Comparison of ENCODE assay signal across 1 cellular context in genomic region chr14:24959791-24960331, GRCh38.
A peak's percentile ranks its signal among the peaks of the same experiment; 100 is the strongest.
TF ChIP-seq lines count a peak whose summit lies in the region.

No MANE protein-coding gene starts in this region.

TF ChIP-seq in HepG2, 621 proteins besides CTCF, POLR2A, EP300 and RAD21 (continued from another document and continues in another):
- TF ChIP-seq, protein P1, sequence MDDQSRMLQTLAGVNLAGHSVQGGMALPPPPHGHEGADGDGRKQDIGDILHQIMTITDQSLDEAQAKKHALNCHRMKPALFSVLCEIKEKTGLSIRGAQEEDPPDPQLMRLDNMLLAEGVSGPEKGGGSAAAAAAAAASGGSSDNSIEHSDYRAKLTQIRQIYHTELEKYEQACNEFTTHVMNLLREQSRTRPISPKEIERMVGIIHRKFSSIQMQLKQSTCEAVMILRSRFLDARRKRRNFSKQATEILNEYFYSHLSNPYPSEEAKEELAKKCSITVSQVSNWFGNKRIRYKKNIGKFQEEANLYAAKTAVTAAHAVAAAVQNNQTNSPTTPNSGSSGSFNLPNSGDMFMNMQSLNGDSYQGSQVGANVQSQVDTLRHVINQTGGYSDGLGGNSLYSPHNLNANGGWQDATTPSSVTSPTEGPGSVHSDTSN (CRISPR knock-in tag; IDR thresholded peaks at IDR 0.05; ENCODE audit: borderline replicate concordance), result no peak
- TF ChIP-seq ARID3A (IDR thresholded peaks at IDR 0.05; ENCODE audit: low read depth, low read length), result peak; percentile 77
- peak; percentile 76; the same call in 1 of the 2 replicates for TF ChIP-seq ZMYM3 (CRISPR knock-in tag; IDR thresholded peaks at IDR 0.05)
- TF ChIP-seq TEF (CRISPR knock-in tag; IDR thresholded peaks at IDR 0.05), result no peak
- no peak for TF ChIP-seq NFATC3 (CRISPR knock-in tag; IDR thresholded peaks at IDR 0.05)
- no peak for TF ChIP-seq SMAD3 (CRISPR knock-in tag; IDR thresholded peaks at IDR 0.05)
- TF ChIP-seq SMAD9 (CRISPR knock-in tag; IDR thresholded peaks at IDR 0.05), result no peak
- TF ChIP-seq ZNF775 (CRISPR knock-in tag; IDR thresholded peaks at IDR 0.05; ENCODE audit: borderline replicate concordance), result no peak
- TF ChIP-seq ZNF503 (CRISPR knock-in tag; IDR thresholded peaks at IDR 0.05), result no peak
- no peak for TF ChIP-seq NFIB (CRISPR knock-in tag; IDR thresholded peaks at IDR 0.05; ENCODE audit: borderline replicate concordance)
- TF ChIP-seq, protein P2, sequence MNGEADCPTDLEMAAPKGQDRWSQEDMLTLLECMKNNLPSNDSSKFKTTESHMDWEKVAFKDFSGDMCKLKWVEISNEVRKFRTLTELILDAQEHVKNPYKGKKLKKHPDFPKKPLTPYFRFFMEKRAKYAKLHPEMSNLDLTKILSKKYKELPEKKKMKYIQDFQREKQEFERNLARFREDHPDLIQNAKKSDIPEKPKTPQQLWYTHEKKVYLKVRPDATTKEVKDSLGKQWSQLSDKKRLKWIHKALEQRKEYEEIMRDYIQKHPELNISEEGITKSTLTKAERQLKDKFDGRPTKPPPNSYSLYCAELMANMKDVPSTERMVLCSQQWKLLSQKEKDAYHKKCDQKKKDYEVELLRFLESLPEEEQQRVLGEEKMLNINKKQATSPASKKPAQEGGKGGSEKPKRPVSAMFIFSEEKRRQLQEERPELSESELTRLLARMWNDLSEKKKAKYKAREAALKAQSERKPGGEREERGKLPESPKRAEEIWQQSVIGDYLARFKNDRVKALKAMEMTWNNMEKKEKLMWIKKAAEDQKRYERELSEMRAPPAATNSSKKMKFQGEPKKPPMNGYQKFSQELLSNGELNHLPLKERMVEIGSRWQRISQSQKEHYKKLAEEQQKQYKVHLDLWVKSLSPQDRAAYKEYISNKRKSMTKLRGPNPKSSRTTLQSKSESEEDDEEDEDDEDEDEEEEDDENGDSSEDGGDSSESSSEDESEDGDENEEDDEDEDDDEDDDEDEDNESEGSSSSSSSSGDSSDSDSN (CRISPR knock-in tag; IDR thresholded peaks at IDR 0.05), result no peak
- no peak for TF ChIP-seq ZNF367 (CRISPR knock-in tag; IDR thresholded peaks at IDR 0.05; ENCODE audit: borderline replicate concordance)
- no peak for TF ChIP-seq ARID2 (CRISPR knock-in tag; IDR thresholded peaks at IDR 0.05; ENCODE audit: borderline replicate concordance)
- TF ChIP-seq, protein P3, sequence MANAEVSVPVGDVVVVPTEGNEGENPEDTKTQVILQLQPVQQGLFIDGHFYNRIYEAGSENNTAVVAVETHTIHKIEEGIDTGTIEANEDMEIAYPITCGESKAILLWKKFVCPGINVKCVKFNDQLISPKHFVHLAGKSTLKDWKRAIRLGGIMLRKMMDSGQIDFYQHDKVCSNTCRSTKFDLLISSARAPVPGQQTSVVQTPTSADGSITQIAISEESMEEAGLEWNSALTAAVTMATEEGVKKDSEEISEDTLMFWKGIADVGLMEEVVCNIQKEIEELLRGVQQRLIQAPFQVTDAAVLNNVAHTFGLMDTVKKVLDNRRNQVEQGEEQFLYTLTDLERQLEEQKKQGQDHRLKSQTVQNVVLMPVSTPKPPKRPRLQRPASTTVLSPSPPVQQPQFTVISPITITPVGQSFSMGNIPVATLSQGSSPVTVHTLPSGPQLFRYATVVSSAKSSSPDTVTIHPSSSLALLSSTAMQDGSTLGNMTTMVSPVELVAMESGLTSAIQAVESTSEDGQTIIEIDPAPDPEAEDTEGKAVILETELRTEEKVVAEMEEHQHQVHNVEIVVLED (CRISPR knock-in tag; IDR thresholded peaks at IDR 0.05; ENCODE audit: borderline replicate concordance), result no peak
- TF ChIP-seq ZNF160 (CRISPR knock-in tag; IDR thresholded peaks at IDR 0.05), result no peak
- no peak for TF ChIP-seq KDM3A (CRISPR knock-in tag; IDR thresholded peaks at IDR 0.05; ENCODE audit: low read depth)
- TF ChIP-seq PITX1 (CRISPR knock-in tag; IDR thresholded peaks at IDR 0.05), result peak; percentile 70; the same call in 1 of the 2 replicates
- TF ChIP-seq NFE2L1 (CRISPR knock-in tag; IDR thresholded peaks at IDR 0.05; ENCODE audit: borderline replicate concordance), result no peak
- no peak for TF ChIP-seq MBNL3 (CRISPR knock-in tag; conservative IDR thresholded peaks at IDR 0.05)
- TF ChIP-seq RCOR2 (CRISPR knock-in tag; IDR thresholded peaks at IDR 0.05), result no peak
- 0 out of 2 replicates have a peak, but pooled peaks have one; percentile 20 for TF ChIP-seq PPARG (CRISPR knock-in tag; conservative IDR thresholded peaks at IDR 0.05)
- no peak; the same call in 1 of the 2 replicates for TF ChIP-seq FOXC1 (CRISPR knock-in tag; IDR thresholded peaks at IDR 0.05; ENCODE audit: borderline replicate concordance)
- no peak for TF ChIP-seq ZNF256 (CRISPR knock-in tag; conservative IDR thresholded peaks at IDR 0.05)
- no peak for TF ChIP-seq RELA (CRISPR knock-in tag; IDR thresholded peaks at IDR 0.05)
- TF ChIP-seq ZNF772 (CRISPR knock-in tag; IDR thresholded peaks at IDR 0.05), result peak; percentile 72
- TF ChIP-seq AFF4 (CRISPR knock-in tag; IDR thresholded peaks at IDR 0.05), result no peak
- no peak for TF ChIP-seq ZNF101 (CRISPR knock-in tag; IDR thresholded peaks at IDR 0.05; ENCODE audit: borderline replicate concordance, low read depth)
- no peak for TF ChIP-seq CEBPG (CRISPR knock-in tag; IDR thresholded peaks at IDR 0.05)
- TF ChIP-seq ASH2L (IDR thresholded peaks at IDR 0.05; ENCODE audit: insufficient read length, low read depth, low read length), result peak; percentile 66
- no peak for TF ChIP-seq FIP1L1 (IDR thresholded peaks at IDR 0.05; ENCODE audit: borderline replicate concordance, insufficient read depth, low read depth, low read length)
- peak; percentile 64 for TF ChIP-seq BCL6 (CRISPR knock-in tag; IDR thresholded peaks at IDR 0.05)
- no peak for TF ChIP-seq ZNF44 (CRISPR knock-in tag; IDR thresholded peaks at IDR 0.05)
- TF ChIP-seq SOX6 (IDR thresholded peaks at IDR 0.05), result no peak
- TF ChIP-seq SOX6 (CRISPR knock-in tag; IDR thresholded peaks at IDR 0.05), result peak; percentile 71
- TF ChIP-seq CENPT (CRISPR knock-in tag; IDR thresholded peaks at IDR 0.05; ENCODE audit: low read depth), result no peak
- TF ChIP-seq MTF1 (CRISPR knock-in tag; IDR thresholded peaks at IDR 0.05), result no peak
- TF ChIP-seq ZNF703 (CRISPR knock-in tag; IDR thresholded peaks at IDR 0.05; ENCODE audit: borderline replicate concordance), result no peak
- no peak for TF ChIP-seq ZNF24 (IDR thresholded peaks at IDR 0.05)
- TF ChIP-seq BRF2 (CRISPR knock-in tag; IDR thresholded peaks at IDR 0.05), result no peak
- TF ChIP-seq ZNF724P (CRISPR knock-in tag; IDR thresholded peaks at IDR 0.05; ENCODE audit: borderline replicate concordance), result no peak
- TF ChIP-seq ZNF672 (CRISPR knock-in tag; IDR thresholded peaks at IDR 0.05), result no peak
- TF ChIP-seq ZNF607 (CRISPR knock-in tag; IDR thresholded peaks at IDR 0.05; ENCODE audit: borderline replicate concordance), result no peak
- no peak for TF ChIP-seq AGO1 (IDR thresholded peaks at IDR 0.05; ENCODE audit: low read depth, low read length, poor library complexity, severe bottlenecking)
- no peak for TF ChIP-seq GABPA (IDR thresholded peaks at IDR 0.05; ENCODE audit: low read depth, low read length)
- TF ChIP-seq GABPA (CRISPR knock-in tag; IDR thresholded peaks at IDR 0.05; ENCODE audit: low read depth), result no peak
- TF ChIP-seq, protein P4, sequence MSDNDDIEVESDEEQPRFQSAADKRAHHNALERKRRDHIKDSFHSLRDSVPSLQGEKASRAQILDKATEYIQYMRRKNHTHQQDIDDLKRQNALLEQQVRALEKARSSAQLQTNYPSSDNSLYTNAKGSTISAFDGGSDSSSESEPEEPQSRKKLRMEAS (IDR thresholded peaks at IDR 0.05), result no peak
- no peak for TF ChIP-seq NR0B2 (CRISPR knock-in tag; IDR thresholded peaks at IDR 0.05)
- no peak for TF ChIP-seq ZSCAN5A (CRISPR knock-in tag; IDR thresholded peaks at IDR 0.05; ENCODE audit: borderline replicate concordance)
- TF ChIP-seq NR2F6 (IDR thresholded peaks at IDR 0.05), result no peak
- peak; percentile 36 for TF ChIP-seq NR2F6 (CRISPR knock-in tag; IDR thresholded peaks at IDR 0.05)
- TF ChIP-seq GFI1 (CRISPR knock-in tag; IDR thresholded peaks at IDR 0.05; ENCODE audit: borderline replicate concordance), result no peak
- no peak for TF ChIP-seq ZNF782 (CRISPR knock-in tag; IDR thresholded peaks at IDR 0.05; ENCODE audit: borderline replicate concordance)
- no peak for TF ChIP-seq ZNF570 (CRISPR knock-in tag; IDR thresholded peaks at IDR 0.05; ENCODE audit: borderline replicate concordance)
- TF ChIP-seq ETV5 (CRISPR knock-in tag; IDR thresholded peaks at IDR 0.05; ENCODE audit: borderline replicate concordance), result 0 out of 2 replicates have a peak, but pooled peaks have one; percentile 13
- TF ChIP-seq ELF1 (CRISPR knock-in tag; IDR thresholded peaks at IDR 0.05), result no peak
